In genomic region chr20:37598101-37598530, GRCh38 we compare ENCODE assay signal across 1 cellular context.
TF ChIP-seq lines count a peak whose summit lies in the region.

No MANE protein-coding gene starts in this region.

TF ChIP-seq in K562, 482 proteins besides CTCF, POLR2A, EP300 and RAD21 (continued from another document):
- TF ChIP-seq ZNF133 (CRISPR knock-in tag; IDR thresholded peaks at IDR 0.05) = no peak
